ENCODE assay signal across 1 cellular context in the genomic region with DNA sequence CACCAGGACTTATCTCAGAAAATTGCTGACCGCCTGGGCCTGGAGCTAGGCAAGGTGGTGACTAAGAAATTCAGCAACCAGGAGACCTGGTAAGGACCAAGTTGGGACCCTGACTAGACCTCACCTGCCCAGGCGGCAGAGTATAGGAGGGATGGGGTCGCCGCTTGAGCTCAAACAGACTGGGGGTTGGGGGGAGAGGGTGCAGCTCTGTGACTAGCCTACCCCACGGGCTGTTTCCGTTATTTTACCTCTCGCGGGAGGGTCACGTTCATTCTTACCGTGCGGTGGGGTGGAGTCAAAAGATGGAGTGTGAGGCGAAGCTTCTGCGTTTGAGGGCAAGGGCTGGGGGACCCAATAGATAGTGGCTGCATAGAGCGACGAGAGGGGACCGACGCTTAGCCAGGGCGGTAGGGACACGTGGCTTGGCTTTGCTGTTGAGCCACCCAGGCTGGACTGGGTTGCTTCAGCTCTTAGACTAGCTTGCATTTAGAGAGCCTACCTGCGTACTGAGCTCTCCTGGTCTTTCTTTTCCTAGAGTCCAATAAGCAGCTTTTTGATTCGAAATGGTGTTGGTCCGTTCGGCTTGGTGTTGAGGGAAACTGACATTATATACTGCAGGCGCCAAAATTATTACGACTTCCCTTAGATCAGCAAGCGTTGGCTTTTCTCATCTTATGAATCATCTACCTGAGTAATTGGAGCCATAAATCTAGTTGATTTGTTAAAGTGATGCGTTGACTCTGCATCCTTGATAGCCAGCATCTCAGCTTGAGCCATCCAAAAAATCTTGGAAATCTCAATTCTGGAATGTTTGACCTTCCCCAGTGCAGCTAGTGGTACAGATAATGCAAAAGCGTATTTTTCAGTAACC.
TF ChIP-seq lines count a peak whose summit lies in the region.

No MANE protein-coding gene starts in this region.

TF ChIP-seq in GM23338, 12 proteins besides CTCF, POLR2A, EP300 and RAD21 (continued from another document):
- TF ChIP-seq, protein P1, sequence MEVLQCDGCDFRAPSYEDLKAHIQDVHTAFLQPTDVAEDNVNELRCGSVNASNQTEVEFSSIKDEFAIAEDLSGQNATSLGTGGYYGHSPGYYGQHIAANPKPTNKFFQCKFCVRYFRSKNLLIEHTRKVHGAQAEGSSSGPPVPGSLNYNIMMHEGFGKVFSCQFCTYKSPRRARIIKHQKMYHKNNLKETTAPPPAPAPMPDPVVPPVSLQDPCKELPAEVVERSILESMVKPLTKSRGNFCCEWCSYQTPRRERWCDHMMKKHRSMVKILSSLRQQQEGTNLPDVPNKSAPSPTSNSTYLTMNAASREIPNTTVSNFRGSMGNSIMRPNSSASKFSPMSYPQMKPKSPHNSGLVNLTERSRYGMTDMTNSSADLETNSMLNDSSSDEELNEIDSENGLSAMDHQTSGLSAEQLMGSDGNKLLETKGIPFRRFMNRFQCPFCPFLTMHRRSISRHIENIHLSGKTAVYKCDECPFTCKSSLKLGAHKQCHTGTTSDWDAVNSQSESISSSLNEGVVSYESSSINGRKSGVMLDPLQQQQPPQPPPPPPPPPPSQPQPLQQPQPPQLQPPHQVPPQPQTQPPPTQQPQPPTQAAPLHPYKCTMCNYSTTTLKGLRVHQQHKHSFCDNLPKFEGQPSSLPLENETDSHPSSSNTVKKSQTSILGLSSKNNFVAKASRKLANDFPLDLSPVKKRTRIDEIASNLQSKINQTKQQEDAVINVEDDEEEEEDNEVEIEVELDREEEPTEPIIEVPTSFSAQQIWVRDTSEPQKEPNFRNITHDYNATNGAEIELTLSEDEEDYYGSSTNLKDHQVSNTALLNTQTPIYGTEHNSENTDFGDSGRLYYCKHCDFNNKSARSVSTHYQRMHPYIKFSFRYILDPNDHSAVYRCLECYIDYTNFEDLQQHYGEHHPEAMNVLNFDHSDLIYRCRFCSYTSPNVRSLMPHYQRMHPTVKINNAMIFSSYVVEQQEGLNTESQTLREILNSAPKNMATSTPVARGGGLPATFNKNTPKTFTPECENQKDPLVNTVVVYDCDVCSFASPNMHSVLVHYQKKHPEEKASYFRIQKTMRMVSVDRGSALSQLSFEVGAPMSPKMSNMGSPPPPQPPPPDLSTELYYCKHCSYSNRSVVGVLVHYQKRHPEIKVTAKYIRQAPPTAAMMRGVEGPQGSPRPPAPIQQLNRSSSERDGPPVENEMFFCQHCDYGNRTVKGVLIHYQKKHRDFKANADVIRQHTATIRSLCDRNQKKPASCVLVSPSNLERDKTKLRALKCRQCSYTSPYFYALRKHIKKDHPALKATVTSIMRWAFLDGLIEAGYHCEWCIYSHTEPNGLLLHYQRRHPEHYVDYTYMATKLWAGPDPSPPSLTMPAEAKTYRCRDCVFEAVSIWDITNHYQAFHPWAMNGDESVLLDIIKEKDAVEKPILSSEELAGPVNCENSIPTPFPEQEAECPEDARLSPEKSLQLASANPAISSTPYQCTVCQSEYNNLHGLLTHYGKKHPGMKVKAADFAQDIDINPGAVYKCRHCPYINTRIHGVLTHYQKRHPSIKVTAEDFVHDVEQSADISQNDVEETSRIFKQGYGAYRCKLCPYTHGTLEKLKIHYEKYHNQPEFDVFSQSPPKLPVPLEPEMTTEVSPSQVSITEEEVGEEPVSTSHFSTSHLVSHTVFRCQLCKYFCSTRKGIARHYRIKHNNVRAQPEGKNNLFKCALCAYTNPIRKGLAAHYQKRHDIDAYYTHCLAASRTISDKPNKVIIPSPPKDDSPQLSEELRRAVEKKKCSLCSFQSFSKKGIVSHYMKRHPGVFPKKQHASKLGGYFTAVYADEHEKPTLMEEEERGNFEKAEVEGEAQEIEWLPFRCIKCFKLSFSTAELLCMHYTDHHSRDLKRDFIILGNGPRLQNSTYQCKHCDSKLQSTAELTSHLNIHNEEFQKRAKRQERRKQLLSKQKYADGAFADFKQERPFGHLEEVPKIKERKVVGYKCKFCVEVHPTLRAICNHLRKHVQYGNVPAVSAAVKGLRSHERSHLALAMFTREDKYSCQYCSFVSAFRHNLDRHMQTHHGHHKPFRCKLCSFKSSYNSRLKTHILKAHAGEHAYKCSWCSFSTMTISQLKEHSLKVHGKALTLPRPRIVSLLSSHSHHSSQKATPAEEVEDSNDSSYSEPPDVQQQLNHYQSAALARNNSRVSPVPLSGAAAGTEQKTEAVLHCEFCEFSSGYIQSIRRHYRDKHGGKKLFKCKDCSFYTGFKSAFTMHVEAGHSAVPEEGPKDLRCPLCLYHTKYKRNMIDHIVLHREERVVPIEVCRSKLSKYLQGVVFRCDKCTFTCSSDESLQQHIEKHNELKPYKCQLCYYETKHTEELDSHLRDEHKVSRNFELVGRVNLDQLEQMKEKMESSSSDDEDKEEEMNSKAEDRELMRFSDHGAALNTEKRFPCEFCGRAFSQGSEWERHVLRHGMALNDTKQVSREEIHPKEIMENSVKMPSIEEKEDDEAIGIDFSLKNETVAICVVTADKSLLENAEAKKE (CRISPR knock-in tag; IDR thresholded peaks at IDR 0.05): no peak
- TF ChIP-seq NANOG (IDR thresholded peaks at IDR 0.05; ENCODE audit: borderline replicate concordance) (no peak), ZNF331 (CRISPR knock-in tag; IDR thresholded peaks at IDR 0.05; ENCODE audit: low read depth) (no peak), ZNF114 (CRISPR knock-in tag; IDR thresholded peaks at IDR 0.05) (no peak)
TF ChIP-seq in GM23338: peak in this region for 0.
